Comparison of ENCODE assay signal across 26 cellular contexts in genomic region chr3:151206196-151206595, GRCh38. TPM values are rescaled to one million over a fixed set of nuclear protein-coding genes. Genes with fewer than 3 reads are reported as not detected.
DNase-seq lines count a peak whose midpoint lies in the region; ATAC-seq lines count a peak whose summit lies in the region.
"Had no signal": no experiment of that assay in that cellular context is flagged by ENCODE, and none has a peak within 500 bp of the region (broad histone marks: within the 10 kb centered on the region; RNA-seq: fewer than 3 reads in every experiment).

No MANE protein-coding gene starts in this region.

- DNase-seq in activated CD4-positive, alpha-beta T cell treated with anti-CD3 and anti-CD28 coated beads for 36 hours, result no peak
- DNase-seq in activated CD4-positive, alpha-beta T cell treated with anti-CD3 and anti-CD28 coated beads for 4 hours, result no peak
- no peak for DNase-seq in stimulated activated naive CD8-positive, alpha-beta T cell treated with anti-CD3 and anti-CD28 coated beads, Interleukin-15, Interleukin-2, amounts not matched to agents 100 U/mL and 50 U/mL, for 24 hours
- DNase-seq in SW480 (ENCODE audit: low spot score), result no peak
- DNase-seq: adrenal gland; central memory CD4-positive, alpha-beta T cell; DMS 273 treated with DMSO at 0.1 percent for 48 hours; EL; endodermal cell; left lung; NCI-H1694; NCI-H774; posterior cingulate gyrus; Right ventricle myocardium superior; small intestine; stomach; T1000 had no signal

- peak; percentile 10 for ATAC-seq in activated CD4-positive, alpha-beta T cell treated with anti-CD3 and anti-CD28 coated beads for 36 hours
- no peak for ATAC-seq in stimulated activated naive CD8-positive, alpha-beta T cell treated with anti-CD3 and anti-CD28 coated beads, Interleukin-15, Interleukin-2, amounts not matched to agents 100 U/mL and 50 U/mL, for 24 hours
- ATAC-seq in GM21390 (IDR thresholded peaks at IDR 0.05; ENCODE audit: unreplicated experiment) (no peak), GM19023 (IDR thresholded peaks at IDR 0.05; ENCODE audit: unreplicated experiment) (no peak)
- ATAC-seq: left lung, Panc1 had no signal

- no peaks in the 10 kb centered on the region for H3K9me3 Mint-ChIP-seq in activated CD4-positive, alpha-beta T cell treated with anti-CD3 and anti-CD28 coated beads for 36 hours (ENCODE audit: low read depth)
- no peaks in the 10 kb centered on the region for H3K9me3 Mint-ChIP-seq in stimulated activated naive CD8-positive, alpha-beta T cell treated with anti-CD3 and anti-CD28 coated beads, Interleukin-15, Interleukin-2, amounts not matched to agents 100 ng/mL and 50 ng/mL, for 24 hours
- H3K9me3 Mint-ChIP-seq in activated naive CD8-positive, alpha-beta T cell (ENCODE audit: low read depth), result no peaks in the 10 kb centered on the region
- H3K9me3 Mint-ChIP-seq: CD14-positive monocyte, endodermal cell had no signal

- H3K27me3 Mint-ChIP-seq in activated CD4-positive, alpha-beta T cell treated with anti-CD3 and anti-CD28 coated beads for 36 hours, result no peaks in the 10 kb centered on the region
- peaks cover 4% of the 10 kb centered on the region for H3K27me3 Mint-ChIP-seq in stimulated activated naive CD8-positive, alpha-beta T cell treated with anti-CD3 and anti-CD28 coated beads, Interleukin-15, Interleukin-2, amounts not matched to agents 100 ng/mL and 50 ng/mL, for 24 hours
- no peaks in the 10 kb centered on the region for H3K27me3 Mint-ChIP-seq in activated naive CD8-positive, alpha-beta T cell

- peaks cover 11% of the 10 kb centered on the region for H3K36me3 Mint-ChIP-seq in activated CD4-positive, alpha-beta T cell treated with anti-CD3 and anti-CD28 coated beads for 36 hours (ENCODE audit: low read depth)
- peaks cover 17% of the 10 kb centered on the region for H3K36me3 Mint-ChIP-seq in stimulated activated naive CD8-positive, alpha-beta T cell treated with anti-CD3 and anti-CD28 coated beads, Interleukin-15, Interleukin-2, amounts not matched to agents 100 ng/mL and 50 ng/mL, for 24 hours (ENCODE audit: low read depth)
- peaks cover 4% of the 10 kb centered on the region for H3K36me3 Mint-ChIP-seq in activated naive CD8-positive, alpha-beta T cell
- H3K36me3 Mint-ChIP-seq: CD14-positive monocyte had no signal

- H3K4me3 Mint-ChIP-seq in activated CD4-positive, alpha-beta T cell treated with anti-CD3 and anti-CD28 coated beads for 36 hours, result peak overlapping the region; percentile 59
- peak overlapping the region; percentile 76 for H3K4me3 Mint-ChIP-seq in stimulated activated naive CD8-positive, alpha-beta T cell treated with anti-CD3 and anti-CD28 coated beads, Interleukin-15, Interleukin-2, amounts not matched to agents 100 ng/mL and 50 ng/mL, for 24 hours
- H3K4me3 Mint-ChIP-seq in activated naive CD8-positive, alpha-beta T cell, result peak overlapping the region; percentile 62
- H3K4me3 Mint-ChIP-seq: CD14-positive monocyte, endodermal cell had no signal

- CTCF ChIA-PET in activated CD4-positive, alpha-beta T cell treated with anti-CD3 and anti-CD28 coated beads for 36 hours (lab: Charles Lee), result interaction anchor here (1.0 to 7.7 kb wide), 3 partner anchors 13 to 21 kb away, joined by 4 to 61 read pairs (median 4); no protein-coding TSS in a partner anchor

- POLR2A ChIA-PET in activated CD4-positive, alpha-beta T cell treated with anti-CD3 and anti-CD28 coated beads for 36 hours (lab: Charles Lee), result interaction anchor here (0.6 to 1.0 kb wide), 5 partner anchors 36 to 1225 kb away, joined by 3 to 6 read pairs (median 3); partner anchors contain the start of gene GPR87

- peak overlapping the region; percentile 96 for H3K27ac Mint-ChIP-seq in activated CD4-positive, alpha-beta T cell treated with anti-CD3 and anti-CD28 coated beads for 36 hours
- H3K27ac Mint-ChIP-seq in stimulated activated naive CD8-positive, alpha-beta T cell treated with anti-CD3 and anti-CD28 coated beads, Interleukin-15, Interleukin-2, amounts not matched to agents 100 ng/mL and 50 ng/mL, for 24 hours, result peak overlapping the region; percentile 98
- H3K27ac Mint-ChIP-seq in activated naive CD8-positive, alpha-beta T cell, result peak overlapping the region; percentile 94
- H3K27ac Mint-ChIP-seq: CD14-positive monocyte, endodermal cell had no signal

- intact Hi-C loops in activated CD4-positive, alpha-beta T cell treated with anti-CD3 and anti-CD28 coated beads for 36 hours (cut with DNase I, micrococcal nuclease), result loop anchor here (5.0 to 10.0 kb wide), 3 partner anchors 424 to 1039 kb away; partner anchors contain the start of gene SELENOT (in 1 of the 2)

- H3K4me1 Mint-ChIP-seq in activated CD4-positive, alpha-beta T cell treated with anti-CD3 and anti-CD28 coated beads for 36 hours, result peaks cover 73% of the 10 kb centered on the region
- peaks cover 86% of the 10 kb centered on the region for H3K4me1 Mint-ChIP-seq in stimulated activated naive CD8-positive, alpha-beta T cell treated with anti-CD3 and anti-CD28 coated beads, Interleukin-15, Interleukin-2, amounts not matched to agents 100 ng/mL and 50 ng/mL, for 24 hours (ENCODE audit: low read depth)
- peaks cover 91% of the 10 kb centered on the region for H3K4me1 Mint-ChIP-seq in activated naive CD8-positive, alpha-beta T cell (ENCODE audit: low read depth)

RNA-seq across cellular contexts. Expression of gene GPR171, which starts 3.2 kb away (rescaled TPM):
- total RNA-seq in activated CD4-positive, alpha-beta T cell treated with anti-CD3 and anti-CD28 coated beads for 36 hours, result 100 to 1,000 TPM in 1 of 2 experiments, 10 to 100 TPM in 1; 84.9 to 111 TPM
- total RNA-seq: A172, endodermal cell, H4, HT-29 had no signal
